ENCODE assay signal across 1 cellular context in the genomic region with DNA sequence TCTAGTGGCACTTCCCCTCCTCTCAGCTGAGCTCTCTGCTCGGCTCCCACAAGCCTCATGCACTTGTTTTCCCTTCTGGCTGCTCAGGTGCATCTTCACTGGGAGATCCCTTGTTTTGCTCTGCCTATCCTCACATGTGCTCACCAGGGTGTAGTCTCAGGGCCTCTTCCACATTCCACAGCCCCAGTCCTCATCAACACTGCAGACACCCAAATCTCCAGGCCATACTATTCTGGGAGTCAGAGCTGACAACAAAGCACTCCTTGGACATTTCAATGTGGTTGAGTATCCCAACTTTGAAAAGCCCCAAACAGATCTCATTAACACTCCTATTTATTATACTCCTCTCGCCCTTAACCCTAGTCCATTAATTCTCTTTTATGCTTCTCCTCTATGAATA.
TF ChIP-seq lines count a peak whose summit lies in the region.

No MANE protein-coding gene starts in this region.

TF ChIP-seq in IMR-90, 13 proteins besides CTCF, POLR2A, EP300 and RAD21:
- TF ChIP-seq MAFK (IDR thresholded peaks at IDR 0.05; ENCODE audit: low read depth, low read length): no peak
- no peak for TF ChIP-seq CEBPB (IDR thresholded peaks at IDR 0.05; ENCODE audit: low read depth, low read length)
- no peak for TF ChIP-seq NFE2L2 (IDR thresholded peaks at IDR 0.05; ENCODE audit: low read depth, low read length)
- TF ChIP-seq BHLHE40 (IDR thresholded peaks at IDR 0.05; ENCODE audit: low read depth, low read length): no peak
- no peak for TF ChIP-seq SMC3 (IDR thresholded peaks at IDR 0.05; ENCODE audit: low read depth, low read length)
- TF ChIP-seq FOS (IDR thresholded peaks at IDR 0.05; ENCODE audit: low read depth, low read length): no peak
- no peak for TF ChIP-seq RFX5 (IDR thresholded peaks at IDR 0.05; ENCODE audit: low read depth, low read length)
- TF ChIP-seq, protein P1, sequence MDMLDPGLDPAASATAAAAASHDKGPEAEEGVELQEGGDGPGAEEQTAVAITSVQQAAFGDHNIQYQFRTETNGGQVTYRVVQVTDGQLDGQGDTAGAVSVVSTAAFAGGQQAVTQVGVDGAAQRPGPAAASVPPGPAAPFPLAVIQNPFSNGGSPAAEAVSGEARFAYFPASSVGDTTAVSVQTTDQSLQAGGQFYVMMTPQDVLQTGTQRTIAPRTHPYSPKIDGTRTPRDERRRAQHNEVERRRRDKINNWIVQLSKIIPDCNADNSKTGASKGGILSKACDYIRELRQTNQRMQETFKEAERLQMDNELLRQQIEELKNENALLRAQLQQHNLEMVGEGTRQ (IDR thresholded peaks at IDR 0.05; ENCODE audit: low read depth, low read length): no peak
- no peak for TF ChIP-seq RCOR1 (IDR thresholded peaks at IDR 0.05; ENCODE audit: insufficient replicate concordance, low read length)
- no peak for TF ChIP-seq MAZ (IDR thresholded peaks at IDR 0.05; ENCODE audit: borderline replicate concordance, low read depth, low read length)
- TF ChIP-seq CHD1 (IDR thresholded peaks at IDR 0.05; ENCODE audit: low read depth, low read length): no peak
- no peak for TF ChIP-seq MXI1 (IDR thresholded peaks at IDR 0.05; ENCODE audit: borderline replicate concordance, low read depth, low read length)
- no peak for TF ChIP-seq ELK1 (IDR thresholded peaks at IDR 0.05; ENCODE audit: borderline replicate concordance, low read depth, low read length)
